ENCODE assay signal across 17 cellular contexts in genomic region chr3:155196131-155197075, GRCh38.
DNase-seq lines count a peak whose midpoint lies in the region; ATAC-seq and TF ChIP-seq lines count a peak whose summit lies in the region.
"Had no signal": no experiment of that assay in that cellular context is flagged by ENCODE, and none has a peak within 500 bp of the region (broad histone marks: within the 10 kb centered on the region; RNA-seq: fewer than 3 reads in every experiment).

No MANE protein-coding gene starts in this region.

- peak in 1 of 2 donors; percentile 37 for ATAC-seq in gastrocnemius medialis
- ATAC-seq: HCT116 had no signal

- TF ChIP-seq POLR2A in gastrocnemius medialis (IDR thresholded peaks at IDR 0.05) (no peak), esophagus muscularis mucosa (IDR thresholded peaks at IDR 0.05; ENCODE audit: low read depth) (no peak)

- peak overlapping the region; percentile 29 for H3K56ac ChIP-seq in mesendoderm (ENCODE audit: low read length)

- H3K4ac ChIP-seq in mesendoderm (ENCODE audit: low read depth, low read length): no peak overlapping the region

- no peaks in the 10 kb centered on the region for H3K79me2 ChIP-seq in mesendoderm (ENCODE audit: control insufficient read depth, insufficient read depth, low read length)

- H3K9ac ChIP-seq in mesendoderm (ENCODE audit: low read length): no peak overlapping the region

- TF ChIP-seq CTCF in C4-2B (conservative IDR thresholded peaks at IDR 0.05): no peak
- TF ChIP-seq CTCF in gastrocnemius medialis (IDR thresholded peaks at IDR 0.05 in 4 of 5, conservative IDR thresholded peaks at IDR 0.05 in 1 of 5): no peak
- no peak for TF ChIP-seq CTCF in esophagus muscularis mucosa (IDR thresholded peaks at IDR 0.05)

- no peak overlapping the region for H3K4me2 ChIP-seq in mesendoderm (ENCODE audit: low read length)

- peak overlapping the region; percentile 32 for H3K18ac ChIP-seq in mesendoderm (ENCODE audit: low read length)

- H3K4me1 ChIP-seq in mesendoderm (ENCODE audit: control insufficient read depth, low read depth, low read length) (no peaks in the 10 kb centered on the region), gastrocnemius medialis (peaks cover 51 to 52% of the 10 kb centered on the region in 2 donors), esophagus muscularis mucosa (no peaks in the 10 kb centered on the region)

- H3K23ac ChIP-seq in mesendoderm (ENCODE audit: low read length): no peak overlapping the region

- no peak overlapping the region for H2BK5ac ChIP-seq in mesendoderm (ENCODE audit: low read length)

- no peak for TF ChIP-seq EP300 in esophagus muscularis mucosa (IDR thresholded peaks at IDR 0.05)

- no peak overlapping the region for H2BK15ac ChIP-seq in mesendoderm (replicated peaks; ENCODE audit: low read depth)

- H4K5ac ChIP-seq in mesendoderm (ENCODE audit: low read length): no peak overlapping the region

- H3K79me1 ChIP-seq in mesendoderm (ENCODE audit: low read length): no peaks in the 10 kb centered on the region

- H3K27ac ChIP-seq in C4-2B (peak overlapping the region; percentile 12; the same call in 1 of the 2 replicates), mesendoderm (ENCODE audit: low read depth, low read length) (no peak overlapping the region), gastrocnemius medialis (peak overlapping the region; percentile 92 to 93 (median 92)), esophagus muscularis mucosa (replicated peaks in 1 of 4) (no peak overlapping the region)
- H3K27ac ChIP-seq: RWPE1 had no signal

- peak; percentile 11 for DNase-seq in astrocyte of the hippocampus (ENCODE audit: low read depth, low spot score)
- peak; percentile 77 for DNase-seq in mesendoderm
- peak; percentile 29 to 37 for DNase-seq in gastrocnemius medialis
- no peak for DNase-seq in islet precursor cell
- no peak for DNase-seq in stimulated activated naive CD4-positive, alpha-beta T cell treated with Interleukin-2 at 50 U/mL for 16 hours (lab: John Stamatoyannopoulos, UW)
- no peak for DNase-seq in NCI-H524 (lab: John Stamatoyannopoulos, UW)
- no peak for DNase-seq in esophagus muscularis mucosa (ENCODE audit: extremely low spot score)
- DNase-seq: DMS153; IMR-90; NCI-H1417 treated with DMSO at 0.1 percent for 48 hours; NCI-H2029; NCI-H2171 treated with DMSO at 0.1 percent for 48 hours; NCI-H524 treated with DMSO at 0.1 percent for 48 hours; NK-92 treated with Interleukin-12 subunit alpha and Interleukin-12 subunit beta, amount 100 ng/mL, for 24 hours had no signal

- no peaks in the 10 kb centered on the region for H3K27me3 ChIP-seq in mesendoderm (ENCODE audit: insufficient read depth, low read length, poor library complexity)
- no peaks in the 10 kb centered on the region for H3K27me3 ChIP-seq in gastrocnemius medialis
- no peaks in the 10 kb centered on the region for H3K27me3 ChIP-seq in esophagus muscularis mucosa

- H3K9me3 ChIP-seq in gastrocnemius medialis (no peaks in the 10 kb centered on the region), esophagus muscularis mucosa (no peaks in the 10 kb centered on the region)

- no peak overlapping the region for H4K8ac ChIP-seq in mesendoderm (ENCODE audit: low read depth, low read length)

- H3K4me3 ChIP-seq in mesendoderm (ENCODE audit: low read length): no peak overlapping the region
- no peak overlapping the region for H3K4me3 ChIP-seq in gastrocnemius medialis
- no peak overlapping the region for H3K4me3 ChIP-seq in esophagus muscularis mucosa

- no peak overlapping the region for H2BK120ac ChIP-seq in mesendoderm (ENCODE audit: low read depth, low read length)

- intact Hi-C loops in gastrocnemius medialis (cut with DNase I; ENCODE audit: low total_unique reads) (no loop called here), esophagus muscularis mucosa (cut with DNase I) (no loop called here)

- peak overlapping the region; percentile 12 for H2AK5ac ChIP-seq in mesendoderm (ENCODE audit: low read length)

- in situ Hi-C loops in gastrocnemius medialis (cut with MboI; ENCODE audit: low sequenced_read_pairs in 4 of 4): loop anchor here in 1 of 4 donors (5.0 kb wide), 1 partner anchor 36 kb away; no protein-coding TSS in a partner anchor

- H3K36me3 ChIP-seq in mesendoderm (ENCODE audit: control insufficient read depth, insufficient read depth, low read length) (no peaks in the 10 kb centered on the region), gastrocnemius medialis (no peaks in the 10 kb centered on the region), esophagus muscularis mucosa (no peaks in the 10 kb centered on the region)

- WGBS in mesendoderm (ENCODE audit: extremely low coverage, insufficient coverage, low lambda C conversion rate): no CpG with 5 or more reads among the region's 5 CpGs
- WGBS in esophagus muscularis mucosa: 86% methylated on average over 5 of the region's 5 CpGs

Comparison
In these comparisons a context has a peak if more than half of its experiments do, and no peak if none do; other contexts are left out.
1. H3K27ac ChIP-seq: peak in C4-2B (single experiment) and gastrocnemius medialis (4 of 4); none in mesendoderm (single experiment) and esophagus muscularis mucosa (0 of 4).
2. DNase-seq: peak in astrocyte of the hippocampus (single experiment), mesendoderm (single experiment) and gastrocnemius medialis (2 of 2); none in islet precursor cell (single experiment), stimulated activated naive CD4-positive, alpha-beta T cell treated with Interleukin-2 at 50 U/mL for 16 hours (single experiment), NCI-H524 (0 of 2) and esophagus muscularis mucosa (single experiment).